Comparison of ENCODE assay signal across 16 cellular contexts in the genomic region with DNA sequence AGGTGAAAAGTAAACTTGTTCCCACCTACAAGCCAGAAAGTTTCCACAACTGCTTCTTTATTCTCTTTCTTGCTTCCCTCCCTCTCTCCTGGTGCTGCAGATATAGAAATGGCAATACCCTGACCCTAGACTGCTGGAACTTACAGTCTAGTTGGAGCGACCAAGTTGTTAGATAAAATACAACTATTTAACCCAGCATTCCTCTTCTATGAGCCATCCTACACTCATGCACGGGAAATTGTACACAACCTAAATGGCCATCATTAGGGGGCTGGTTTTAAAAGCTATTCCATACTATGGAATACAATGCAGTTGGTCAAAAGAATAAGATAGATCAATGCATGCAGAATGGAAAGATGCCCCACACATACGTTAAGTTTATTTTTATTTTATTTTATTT. TPM values are rescaled to one million over a fixed set of nuclear protein-coding genes. Genes with fewer than 3 reads are reported as not detected.
DNase-seq lines count a peak whose midpoint lies in the region; ATAC-seq and TF ChIP-seq lines count a peak whose summit lies in the region.
"Had no signal": no experiment of that assay in that cellular context is flagged by ENCODE, and none has a peak within 500 bp of the region (broad histone marks: within the 10 kb centered on the region; RNA-seq: fewer than 3 reads in every experiment).

No MANE protein-coding gene starts in this region.

- no peaks in the 10 kb centered on the region for H3K79me2 ChIP-seq in osteoblast (ENCODE audit: insufficient read depth, low read length)

- H3K9me3 ChIP-seq in RWPE2 (ENCODE audit: severe bottlenecking) (no peaks in the 10 kb centered on the region), osteoblast (ENCODE audit: low read depth, low read length) (no peaks in the 10 kb centered on the region)
- H3K9me3 ChIP-seq: BLaER1 treated with 17β-estradiol and CSF1 and Interleukin-3, amounts not matched to agents 10 nM and 100 nM had no signal

- H3K27me3 ChIP-seq in RWPE2 (ENCODE audit: insufficient read depth, poor library complexity, severe bottlenecking) (no peaks in the 10 kb centered on the region), osteoblast (ENCODE audit: insufficient read depth, low read length) (peaks cover 24% of the 10 kb centered on the region)

- DNase-seq in ELR (ENCODE audit: low read depth) (peak; percentile 58), RWPE2 (ENCODE audit: low spot score) (no peak), choroid plexus epithelial cell (ENCODE audit: low read depth) (peak; percentile 48), osteoblast (ENCODE audit: insufficient read length, low spot score, missing footprints) (peak; percentile 82), DMS79 (lab: John Stamatoyannopoulos, UW) (no peak), erythroblast (lab: John Stamatoyannopoulos, UW) (no peak), DMS53 treated with DMSO at 0.1 percent for 48 hours (lab: John Stamatoyannopoulos, UW; ENCODE audit: unreplicated experiment) (no peak)
- DNase-seq in activated naive CD8-positive, alpha-beta T cell treated with anti-CD3 and anti-CD28 coated beads, Interleukin-2, amount 50 U/mL, for 24 hours, result no peak
- DNase-seq: HCEC 1CT, NCI-H1417, NCI-H2081, NCI-H524 treated with DMSO at 0.1 percent for 48 hours, OCI-M1 had no signal

- no peaks in the 10 kb centered on the region for H3K9me3 Mint-ChIP-seq in activated naive CD8-positive, alpha-beta T cell treated with anti-CD3 and anti-CD28 coated beads, Interleukin-2, amount 50 U/mL, for 24 hours

- no peaks in the 10 kb centered on the region for H3K36me3 ChIP-seq in RWPE2 (ENCODE audit: low read depth)
- H3K36me3 ChIP-seq in osteoblast (ENCODE audit: insufficient read depth, low read length), result no peaks in the 10 kb centered on the region
- H3K36me3 ChIP-seq: BLaER1 treated with 17β-estradiol and CSF1 and Interleukin-3, amounts not matched to agents 10 nM and 100 nM had no signal

- H3K27me3 Mint-ChIP-seq in activated naive CD8-positive, alpha-beta T cell treated with anti-CD3 and anti-CD28 coated beads, Interleukin-2, amount 50 U/mL, for 24 hours, result peaks cover 6% of the 10 kb centered on the region

- H3K4me1 Mint-ChIP-seq in activated naive CD8-positive, alpha-beta T cell treated with anti-CD3 and anti-CD28 coated beads, Interleukin-2, amount 50 U/mL, for 24 hours, result no peaks in the 10 kb centered on the region

- no peak overlapping the region for H3K27ac Mint-ChIP-seq in activated naive CD8-positive, alpha-beta T cell treated with anti-CD3 and anti-CD28 coated beads, Interleukin-2, amount 50 U/mL, for 24 hours

- TF ChIP-seq CTCF in RWPE2 (IDR thresholded peaks at IDR 0.05; ENCODE audit: poor library complexity, severe bottlenecking), result no peak
- no peak for TF ChIP-seq CTCF in choroid plexus epithelial cell (conservative IDR thresholded peaks at IDR 0.05; ENCODE audit: low read depth, low read length)
- TF ChIP-seq CTCF in osteoblast (IDR thresholded peaks at IDR 0.05; ENCODE audit: extremely low read depth, low read depth, low read length), result no peak

- no peaks in the 10 kb centered on the region for H3K36me3 Mint-ChIP-seq in activated naive CD8-positive, alpha-beta T cell treated with anti-CD3 and anti-CD28 coated beads, Interleukin-2, amount 50 U/mL, for 24 hours (ENCODE audit: low read depth)

- H3K4me3 ChIP-seq in RWPE2 (ENCODE audit: severe bottlenecking) (no peak overlapping the region), choroid plexus epithelial cell (ENCODE audit: low read depth, low read length) (no peak overlapping the region), osteoblast (ENCODE audit: insufficient read depth, low read length) (no peak overlapping the region)
- H3K4me3 ChIP-seq: BLaER1 treated with 17β-estradiol and CSF1 and Interleukin-3, amounts not matched to agents 10 nM and 100 nM; GM12878 had no signal

- peak overlapping the region; percentile 28 for H3K4me2 ChIP-seq in osteoblast (ENCODE audit: insufficient read depth, low read length)
- H3K4me2 ChIP-seq: BLaER1 treated with 17β-estradiol and CSF1 and Interleukin-3, amounts not matched to agents 10 nM and 100 nM had no signal

- H4K20me1 ChIP-seq in osteoblast (ENCODE audit: insufficient read depth, low read length), result no peaks in the 10 kb centered on the region

- no peak for TF ChIP-seq POLR2A in erythroblast (IDR thresholded peaks at IDR 0.05; ENCODE audit: low read length)

- ATAC-seq in RWPE2 (ENCODE audit: low read depth), result peak; percentile 58; the same call in 1 of the 3 replicates
- ATAC-seq in activated naive CD8-positive, alpha-beta T cell treated with anti-CD3 and anti-CD28 coated beads, Interleukin-2, amount 50 U/mL, for 24 hours, result no peak
- ATAC-seq: GM12878 had no signal

- H3K4me1 ChIP-seq in RWPE2 (ENCODE audit: insufficient read depth, poor library complexity, severe bottlenecking) (no peaks in the 10 kb centered on the region), osteoblast (ENCODE audit: insufficient read depth, low read length) (peaks cover 6% of the 10 kb centered on the region)

- H3K27ac ChIP-seq in RWPE2 (ENCODE audit: poor library complexity, severe bottlenecking), result no peak overlapping the region
- H3K27ac ChIP-seq in osteoblast (ENCODE audit: low read depth, low read length), result no peak overlapping the region
- H3K27ac ChIP-seq: BLaER1 treated with 17β-estradiol and CSF1 and Interleukin-3, amounts not matched to agents 10 nM and 100 nM; RWPE1 had no signal

- H3K4me3 Mint-ChIP-seq in activated naive CD8-positive, alpha-beta T cell treated with anti-CD3 and anti-CD28 coated beads, Interleukin-2, amount 50 U/mL, for 24 hours, result no peak overlapping the region

- no peak overlapping the region for H2AFZ ChIP-seq in osteoblast (ENCODE audit: low read length)

RNA-seq across cellular contexts. Expression of gene PJA1, which starts 41.1 kb away (rescaled TPM):
- 19.4 and 21.0 TPM in 2 replicates for total RNA-seq in osteoblast

Comparison
In these comparisons a context has a peak if more than half of its experiments do, and no peak if none do; other contexts are left out.
1. DNase-seq: peak in ELR (single experiment), choroid plexus epithelial cell (single experiment) and osteoblast (single experiment); none in RWPE2 (single experiment), DMS79 (single experiment), erythroblast (0 of 2), activated naive CD8-positive, alpha-beta T cell treated with anti-CD3 and anti-CD28 coated beads, Interleukin-2, amount 50 U/mL, for 24 hours (single experiment) and DMS53 treated with DMSO at 0.1 percent for 48 hours (single experiment).